In the genomic region with DNA sequence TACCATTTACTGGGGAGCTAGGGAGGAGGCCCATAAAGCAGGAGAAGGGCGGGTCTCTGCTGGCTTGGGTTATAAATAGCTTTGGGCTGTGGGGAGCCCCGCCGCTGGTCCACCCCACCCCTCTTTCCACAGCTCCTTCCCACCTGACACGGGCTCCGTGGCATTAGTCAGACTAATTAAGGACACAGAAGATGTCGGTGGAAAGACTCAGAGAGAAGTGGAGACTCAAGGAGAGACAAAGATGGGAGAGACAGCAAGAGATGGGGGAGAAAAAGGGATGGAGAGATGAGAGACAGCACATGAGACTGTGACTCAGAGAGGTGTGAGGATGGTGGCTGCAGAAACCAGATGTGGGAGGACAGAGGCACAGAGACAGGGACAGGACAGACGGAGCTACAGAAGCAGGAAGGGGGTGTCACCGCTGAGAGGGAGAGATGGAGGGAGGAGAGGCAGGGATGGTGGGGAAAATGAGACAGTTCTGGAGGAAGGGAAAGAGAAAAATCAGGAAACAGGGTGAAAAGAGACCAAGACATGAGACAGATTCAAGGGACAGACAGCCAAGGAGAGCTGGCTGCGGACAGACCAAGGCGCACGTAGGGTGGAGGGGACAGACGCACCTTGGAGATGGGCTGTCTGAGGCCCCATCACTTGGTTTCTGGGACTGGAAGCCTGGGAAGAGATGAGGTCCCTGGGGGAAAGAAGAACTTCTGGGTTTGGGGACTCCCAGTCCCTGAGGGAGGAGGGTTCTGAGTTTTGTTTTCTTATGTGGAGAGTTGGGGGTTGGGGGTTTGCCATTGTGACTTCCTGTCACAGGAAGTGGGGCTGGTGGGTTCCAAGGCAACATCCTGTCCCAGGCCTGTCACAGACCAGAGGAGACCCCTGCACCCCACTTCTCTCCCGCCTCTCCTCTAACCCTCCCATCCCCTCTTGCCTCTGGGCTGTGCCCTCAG, we compare ENCODE assay signal across 10 cellular contexts. TPM values are rescaled to one million over a fixed set of nuclear protein-coding genes. Genes with fewer than 3 reads are reported as not detected.
DNase-seq lines count a peak whose midpoint lies in the region; ATAC-seq lines count a peak whose summit lies in the region.
"Had no signal": no experiment of that assay in that cellular context is flagged by ENCODE, and none has a peak within 500 bp of the region (broad histone marks: within the 10 kb centered on the region; RNA-seq: fewer than 3 reads in every experiment).

No MANE protein-coding gene starts in this region.

- H3K4me3 ChIP-seq in BLaER1 (peak overlapping the region; percentile 53), mucosa of stomach (ENCODE audit: low read length) (peak overlapping the region; percentile 18)

- H3K9ac ChIP-seq in BLaER1 (peak overlapping the region; percentile 66), mucosa of stomach (ENCODE audit: low read length) (peak overlapping the region; percentile 72)

- H3K27me3 ChIP-seq in BLaER1: no peaks in the 10 kb centered on the region
- no peaks in the 10 kb centered on the region for H3K27me3 ChIP-seq in mucosa of stomach (ENCODE audit: control insufficient read depth, insufficient read depth, low read length)

- H4K20me1 ChIP-seq in BLaER1: peaks cover 78% of the 10 kb centered on the region

- H3K9me3 ChIP-seq in BLaER1: no peaks in the 10 kb centered on the region
- H3K9me3 ChIP-seq in mucosa of stomach (ENCODE audit: control insufficient read depth, low read length): no peaks in the 10 kb centered on the region

- peak overlapping the region; percentile 79 for H3K27ac ChIP-seq in BLaER1
- H3K27ac ChIP-seq: C4-2B had no signal

- no peak for ATAC-seq in left lobe of liver

- DNase-seq in M059J (ENCODE audit: low read depth): peak; percentile 9
- peak; percentile 70 for DNase-seq in activated gamma-delta T cell treated with anti-CD3 and anti-CD28 coated beads, Interleukin-2, amount 50 U/mL, for 16 hours (ENCODE audit: low read depth)
- no peak for DNase-seq in SK-N-DZ (ENCODE audit: low spot score)
- DNase-seq in NCI-H510A treated with DMSO at 0.1 percent for 48 hours (lab: John Stamatoyannopoulos, UW): no peak
- DNase-seq in left lobe of liver (ENCODE audit: low spot score): no peak
- no peak for DNase-seq in cerebellar cortex (ENCODE audit: low spot score)

- H3K36me3 ChIP-seq in BLaER1 (peaks cover 49% of the 10 kb centered on the region), mucosa of stomach (ENCODE audit: control insufficient read depth, insufficient read depth, low read length) (peaks cover 8% of the 10 kb centered on the region)

- peak overlapping the region; percentile 99 for H3K4me2 ChIP-seq in BLaER1

- H3K4me1 ChIP-seq in BLaER1: peaks cover 73% of the 10 kb centered on the region
- H3K4me1 ChIP-seq in mucosa of stomach (ENCODE audit: control insufficient read depth, insufficient read depth, low read length): peaks cover 41% of the 10 kb centered on the region

RNA-seq across cellular contexts. Expression of a gene that starts 4.1 kb away (rescaled TPM):
- total RNA-seq in M059J (2014; rRNA removed; shearing (Covaris generic)): 41.7 and 43.9 TPM in 2 replicates
- polyA plus RNA-seq in SK-N-DZ (2014; cell fraction: cytosol; rRNA removed): 16.7 and 17.0 TPM in 2 replicates
- polyA plus RNA-seq in SK-N-DZ (2014; cell fraction: nucleus; rRNA removed): 33.2 and 43.4 TPM in 2 replicates
- total RNA-seq in left lobe of liver: 37.4 TPM

RNA-seq across cellular contexts. Expression of a gene that starts 10.0 kb away (rescaled TPM):
- total RNA-seq in M059J (2014; rRNA removed; shearing (Covaris generic)): 0.12 TPM in 1 of 2 replicates, not detected in the other
- polyA plus RNA-seq in SK-N-DZ (2014; cell fraction: cytosol; rRNA removed): 0.15 TPM in 1 of 2 replicates, not detected in the other
- not detected in 2 replicates for polyA plus RNA-seq in SK-N-DZ (2014; cell fraction: nucleus; rRNA removed)
- 0.55 TPM for total RNA-seq in left lobe of liver
- total RNA-seq: endothelial cell of umbilical vein had no signal

RNA-seq across cellular contexts. Expression of a gene that starts 27.0 kb away (rescaled TPM):
- total RNA-seq in M059J (2014; rRNA removed; shearing (Covaris generic)): 919 and 1,304 TPM in 2 replicates
- 657 and 776 TPM in 2 replicates for polyA plus RNA-seq in SK-N-DZ (2014; cell fraction: cytosol; rRNA removed)
- polyA plus RNA-seq in SK-N-DZ (2014; cell fraction: nucleus; rRNA removed): 809 and 1,369 TPM in 2 replicates
- 519 TPM for total RNA-seq in left lobe of liver

RNA-seq across cellular contexts. Expression of a gene that starts 41.2 kb away (rescaled TPM):
- total RNA-seq in M059J (2014; rRNA removed; shearing (Covaris generic)): not detected in 2 replicates
- polyA plus RNA-seq in SK-N-DZ (2014; cell fraction: cytosol; rRNA removed): not detected in 2 replicates
- polyA plus RNA-seq in SK-N-DZ (2014; cell fraction: nucleus; rRNA removed): 0.51 TPM in 1 of 2 replicates, not detected in the other
- total RNA-seq in left lobe of liver: not detected
- total RNA-seq: endothelial cell of umbilical vein had no signal
- polyA plus RNA-seq: endothelial cell of umbilical vein had no signal

RNA-seq across cellular contexts. Expression of a gene that starts 42.2 kb away (rescaled TPM):
- total RNA-seq in M059J (2014; rRNA removed; shearing (Covaris generic)): not detected in 2 replicates
- not detected in 2 replicates for polyA plus RNA-seq in SK-N-DZ (2014; cell fraction: cytosol; rRNA removed)
- polyA plus RNA-seq in SK-N-DZ (2014; cell fraction: nucleus; rRNA removed): not detected in 2 replicates
- total RNA-seq in left lobe of liver: not detected
- total RNA-seq: endothelial cell of umbilical vein had no signal
- polyA plus RNA-seq: endothelial cell of umbilical vein had no signal

Comparison
In these comparisons a context has a peak if more than half of its experiments do, and no peak if none do; other contexts are left out.
1. DNase-seq: peak in M059J (single experiment) and activated gamma-delta T cell treated with anti-CD3 and anti-CD28 coated beads, Interleukin-2, amount 50 U/mL, for 16 hours (single experiment); none in SK-N-DZ (single experiment), NCI-H510A treated with DMSO at 0.1 percent for 48 hours (single experiment), left lobe of liver (single experiment) and cerebellar cortex (single experiment).